In the genomic region with DNA sequence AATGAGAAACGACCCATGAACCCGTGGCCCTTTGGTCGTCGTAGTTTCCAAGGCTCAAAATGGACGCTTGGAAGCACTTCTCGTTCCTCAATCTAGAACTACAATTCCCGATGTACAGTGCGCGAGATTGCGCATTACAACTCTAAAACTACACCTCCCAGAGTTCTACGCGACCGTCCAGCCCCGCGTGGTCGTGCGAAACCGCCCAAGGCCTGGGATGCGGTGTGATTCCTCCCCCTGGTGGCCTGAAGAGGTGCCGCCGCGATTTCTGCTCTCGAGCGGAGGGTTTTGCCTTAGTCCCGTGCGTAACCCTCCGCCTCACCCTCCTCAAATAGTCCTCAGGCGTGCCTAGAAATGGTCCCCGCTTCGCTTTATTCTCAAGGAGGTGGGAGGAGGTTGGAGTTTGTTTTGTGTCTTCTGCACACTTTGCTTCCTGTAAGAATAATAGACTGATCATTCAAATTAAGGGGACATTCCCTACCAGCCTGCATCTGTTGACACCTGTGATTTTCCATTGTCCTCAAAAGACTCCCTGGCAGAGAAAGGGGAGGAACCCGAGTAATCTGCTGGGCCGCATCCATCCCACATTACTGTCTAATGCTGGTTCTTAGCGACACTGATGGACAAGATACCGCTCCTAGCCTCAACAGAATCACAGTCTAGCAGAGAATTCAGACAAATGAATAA, we compare ENCODE assay signal across 8 cellular contexts. TPM values are rescaled to one million over a fixed set of nuclear protein-coding genes. Genes with fewer than 3 reads are reported as not detected.
A peak's percentile ranks its signal among the peaks of the same experiment; 100 is the strongest.
DNase-seq lines count a peak whose midpoint lies in the region; ATAC-seq and TF ChIP-seq lines count a peak whose summit lies in the region.

No MANE protein-coding gene starts in this region.

- TF ChIP-seq CTCF in C4-2B (conservative IDR thresholded peaks at IDR 0.05) = peak; percentile 89
- TF ChIP-seq CTCF in dorsolateral prefrontal cortex (IDR thresholded peaks at IDR 0.05 in 54 of 56, conservative IDR thresholded peaks at IDR 0.05 in 2 of 56; ENCODE audit: low read depth in 1 of 56, partially characterized antibody in 56 of 56) = peak; percentile 98 to 100 (median 99)
- peak; percentile 98 to 100 (median 98) for TF ChIP-seq CTCF in right lobe of liver (IDR thresholded peaks at IDR 0.05)

- no peak for TF ChIP-seq POLR2A in right lobe of liver (IDR thresholded peaks at IDR 0.05)

- DNase-seq in NCI-H748 (lab: John Stamatoyannopoulos, UW; ENCODE audit: unreplicated experiment) (peak; percentile 98), dorsolateral prefrontal cortex (peak; percentile 92 to 98 (median 96)), right lobe of liver (peak; percentile 96 to 98 (median 98))
- DNase-seq in activated CD4-positive, alpha-beta T cell treated with anti-CD3 and anti-CD28 coated beads, Interleukin-2, amount 50 U/mL, for 4 hours = peak; percentile 95
- peak; percentile 94 to 97 for DNase-seq in stimulated activated CD4-positive, alpha-beta T cell treated with anti-CD3 and anti-CD28 coated beads, Interleukin-4, amount 100 ng/mL, for 4 hours

- no peaks in the 10 kb centered on the region for H3K36me3 ChIP-seq in right lobe of liver

- WGBS in right lobe of liver (ENCODE audit: insufficient coverage, low coverage, low lambda C conversion rate, missing lambda C conversion rate) = 1% methylated on average over 25 of the region's 34 CpGs

- intact Hi-C loops in dorsolateral prefrontal cortex (cut with DNase I) = loop anchor here (1.0 to 10.0 kb wide), 4 partner anchors 93 to 433 kb away; no protein-coding TSS in a partner anchor
- intact Hi-C loops in right lobe of liver (cut with DNase I) = loop anchor here (5.0 kb wide), 2 partner anchors 101 to 161 kb away; no protein-coding TSS in a partner anchor

- no peaks in the 10 kb centered on the region for H3K9me3 ChIP-seq in right lobe of liver

- peaks cover 0 to 14% (median 4%) of the 10 kb centered on the region in 4 donors for H3K4me1 ChIP-seq in right lobe of liver

- H3K4me3 ChIP-seq in dorsolateral prefrontal cortex = peak overlapping the region; percentile 39 to 93 (median 77)
- peak overlapping the region; percentile 54 to 81 (median 80) for H3K4me3 ChIP-seq in right lobe of liver

- H3K27ac ChIP-seq in C4-2B = peak overlapping the region; percentile 79
- H3K27ac ChIP-seq in dorsolateral prefrontal cortex = peak overlapping the region; percentile 47 to 95 (median 89)
- peak overlapping the region; percentile 64 to 81 (median 78) for H3K27ac ChIP-seq in right lobe of liver

- no peaks in the 10 kb centered on the region for H3K27me3 ChIP-seq in dorsolateral prefrontal cortex
- no peaks in the 10 kb centered on the region for H3K27me3 ChIP-seq in right lobe of liver

- peak; percentile 97 for ATAC-seq in GM19372 (IDR thresholded peaks at IDR 0.05; ENCODE audit: low read depth, unreplicated experiment)
- ATAC-seq in HG03558 (IDR thresholded peaks at IDR 0.05; ENCODE audit: extremely low read depth, unreplicated experiment) = peak; percentile 89
- peak; percentile 98 to 99 (median 98) for ATAC-seq in right lobe of liver

RNA-seq across cellular contexts. Expression of a gene that starts 0.4 kb away (rescaled TPM):
- total RNA-seq in dorsolateral prefrontal cortex (10 to 100 TPM in 38 of 120 experiments, 1 to 10 TPM in 82; 3.7 to 19.3 (median 8.5) TPM), right lobe of liver (10 to 100 TPM; 13.2 to 25.2 (median 18.6) TPM)

RNA-seq across cellular contexts. Expression of a gene that starts 23.4 kb away (rescaled TPM):
- 10 to 100 TPM; 17.0 to 82.6 (median 46.4) TPM for total RNA-seq in dorsolateral prefrontal cortex
- under 1 TPM in 2 of 6 experiments, not detected in 4; 0.06 to 0.19 TPM for total RNA-seq in right lobe of liver

RNA-seq across cellular contexts. Expression of a gene that starts 47.7 kb away (rescaled TPM):
- total RNA-seq in dorsolateral prefrontal cortex (1 to 10 TPM in 1 of 120 experiments, under 1 TPM in 8, not detected in 111; 0.15 to 1.7 (median 0.24) TPM), right lobe of liver (under 1 TPM in 5 of 6 experiments, not detected in 1; 0.07 to 0.31 (median 0.22) TPM)

Comparison
In these comparisons a context has a peak if more than half of its experiments do, and no peak if none do; other contexts are left out.
1. Peak in every context shown above with its lines: DNase-seq, ATAC-seq, H3K4me3 ChIP-seq and H3K27ac ChIP-seq.
2. RNA of a gene that starts 23.4 kb away (total RNA-seq): 17.0 to 82.6 TPM in dorsolateral prefrontal cortex; 0.06 to 0.19 TPM in right lobe of liver; every median in the first group is over 10 times any median in the second.